Comparison of ENCODE assay signal across 16 cellular contexts in genomic region chr16:56747486-56748045, GRCh38. TPM values are rescaled to one million over a fixed set of nuclear protein-coding genes. Genes with fewer than 3 reads are reported as not detected.
DNase-seq lines count a peak whose midpoint lies in the region; ATAC-seq and TF ChIP-seq lines count a peak whose summit lies in the region.
"Had no signal": no experiment of that assay in that cellular context is flagged by ENCODE, and none has a peak within 500 bp of the region (broad histone marks: within the 10 kb centered on the region; RNA-seq: fewer than 3 reads in every experiment).

No MANE protein-coding gene starts in this region.

- H3K4me3 ChIP-seq in coronary artery (no peak overlapping the region), mesendoderm (ENCODE audit: low read length) (no peak overlapping the region), transverse colon (no peak overlapping the region)
- H3K4me3 ChIP-seq: gastrocnemius medialis had no signal

- peaks cover 29% of the 10 kb centered on the region for H3K79me1 ChIP-seq in mesendoderm (ENCODE audit: low read length)

- no peak for ATAC-seq in esophagus mucosa
- ATAC-seq: activated CD4-positive, alpha-beta T cell treated with anti-CD3 and anti-CD28 coated beads for 36 hours; gastrocnemius medialis; HCT116 had no signal

- H3K27ac ChIP-seq in coronary artery (peak overlapping the region; percentile 24 to 57), mesendoderm (ENCODE audit: low read depth, low read length) (no peak overlapping the region), transverse colon (peak overlapping the region in 3 of 4 donors; percentile 9 to 34 (median 26)), RWPE1 (no peak overlapping the region)
- H3K27ac ChIP-seq: 22Rv1, gastrocnemius medialis, HL-60 had no signal

- no peak overlapping the region for H3K9ac ChIP-seq in mesendoderm (ENCODE audit: low read length)

- CTCF ChIA-PET in RWPE1 (lab: Yijun Ruan, JAX) = no interaction called here

- no peak overlapping the region for H2AK5ac ChIP-seq in mesendoderm (ENCODE audit: low read length)

- no peak overlapping the region for H3K4ac ChIP-seq in mesendoderm (ENCODE audit: low read depth, low read length)

- H3K4me2 ChIP-seq in mesendoderm (ENCODE audit: low read length) = no peak overlapping the region

- DNase-seq in NCI-H2171 treated with DMSO at 0.1 percent for 48 hours (lab: John Stamatoyannopoulos, UW) (peak; percentile 58), NCI-H2171 (lab: John Stamatoyannopoulos, UW) (no peak), coronary artery (ENCODE audit: low spot score) (no peak), mesendoderm (peak; percentile 56), transverse colon (no peak), RWPE1 (ENCODE audit: low spot score) (no peak), NCI-H1105 treated with DMSO at 0.1 percent for 48 hours (lab: John Stamatoyannopoulos, UW) (no peak)
- DNase-seq: activated CD4-positive, alpha-beta T cell treated with anti-CD3 and anti-CD28 coated beads for 36 hours; DND-41; effector memory CD4-positive, alpha-beta T cell; gastrocnemius medialis; NCI-H1930 had no signal

- H3K27me3 ChIP-seq in mesendoderm (ENCODE audit: insufficient read depth, low read length, poor library complexity) = no peaks in the 10 kb centered on the region
- H3K27me3 ChIP-seq in transverse colon = no peaks in the 10 kb centered on the region
- H3K27me3 ChIP-seq: gastrocnemius medialis had no signal

- H4K8ac ChIP-seq in mesendoderm (ENCODE audit: low read depth, low read length) = no peak overlapping the region

- no peak overlapping the region for H3K18ac ChIP-seq in mesendoderm (ENCODE audit: low read length)

- H3K56ac ChIP-seq in mesendoderm (ENCODE audit: low read length) = no peak overlapping the region

- TF ChIP-seq EP300 in transverse colon (IDR thresholded peaks at IDR 0.05; ENCODE audit: low read depth) = no peak

- no peaks in the 10 kb centered on the region for H3K9me3 ChIP-seq in transverse colon
- H3K9me3 ChIP-seq: gastrocnemius medialis had no signal

- H3K36me3 ChIP-seq in mesendoderm (ENCODE audit: control insufficient read depth, insufficient read depth, low read length) (peaks cover 3% of the 10 kb centered on the region), transverse colon (no peaks in the 10 kb centered on the region)
- H3K36me3 ChIP-seq: gastrocnemius medialis had no signal

- POLR2A ChIA-PET in RWPE1 (lab: Yijun Ruan, JAX; ENCODE audit: low non-redundant PET) = no interaction called here

- no peak overlapping the region for H2BK5ac ChIP-seq in mesendoderm (ENCODE audit: low read length)

- WGBS in mesendoderm (ENCODE audit: extremely low coverage, insufficient coverage, low lambda C conversion rate) = no CpG with 5 or more reads among the region's 1 CpG
- 42 to 76% methylated on average over 1 of the region's 1 CpG for WGBS in transverse colon (ENCODE audit: low coverage in 1 of 2), 2 donors

- intact Hi-C loops in transverse colon (cut with DNase I; ENCODE audit: low total_unique reads) = no loop called here

- no peak overlapping the region for H2BK120ac ChIP-seq in mesendoderm (ENCODE audit: low read depth, low read length)

- peaks cover 43% of the 10 kb centered on the region for H3K79me2 ChIP-seq in mesendoderm (ENCODE audit: control insufficient read depth, insufficient read depth, low read length)

- in situ Hi-C loops in transverse colon (cut with MboI; ENCODE audit: low pct_ligation_motif_present in 1 of 4, low pct_unique_long_range_greater_than_20kb in 1 of 4, low sequenced_read_pairs in 3 of 4) = no loop called here

- no peak for TF ChIP-seq POLR2A in transverse colon (IDR thresholded peaks at IDR 0.05)

- TF ChIP-seq CTCF in coronary artery (IDR thresholded peaks at IDR 0.05) (no peak), transverse colon (IDR thresholded peaks at IDR 0.05) (no peak), RWPE1 (conservative IDR thresholded peaks at IDR 0.05; ENCODE audit: low read depth) (no peak)

- H2BK15ac ChIP-seq in mesendoderm (replicated peaks; ENCODE audit: low read depth) = no peak overlapping the region

- no peak overlapping the region for H3K23ac ChIP-seq in mesendoderm (ENCODE audit: low read length)

- H4K5ac ChIP-seq in mesendoderm (ENCODE audit: low read length) = no peak overlapping the region

- H3K4me1 ChIP-seq in mesendoderm (ENCODE audit: control insufficient read depth, low read depth, low read length) (peaks cover 4% of the 10 kb centered on the region), transverse colon (peaks cover 0 to 17% (median 6%) of the 10 kb centered on the region in 4 donors)

RNA-seq across cellular contexts. Expression of gene NUP93, which starts 17.6 kb away (rescaled TPM):
- polyA plus RNA-seq in mesendoderm (2013, experiment 1 of 2) = 132 TPM
- 134 TPM for polyA plus RNA-seq in mesendoderm (2013, experiment 2 of 2)
- total RNA-seq in transverse colon = 10 to 100 TPM in 3 of 4 donors, 1 to 10 TPM in 1; 8.6 to 42.4 (median 20.6) TPM
- total RNA-seq in esophagus mucosa = 52.3 TPM

Comparison
In these comparisons a context has a peak if more than half of its experiments do, and no peak if none do; other contexts are left out.
1. DNase-seq: peak in NCI-H2171 treated with DMSO at 0.1 percent for 48 hours (single experiment) and mesendoderm (single experiment); none in NCI-H2171 (single experiment), coronary artery (single experiment), transverse colon (single experiment), RWPE1 (single experiment) and NCI-H1105 treated with DMSO at 0.1 percent for 48 hours (single experiment).
2. H3K27ac ChIP-seq: peak in coronary artery (2 of 2) and transverse colon (3 of 4); none in mesendoderm (single experiment) and RWPE1 (single experiment).